Comparison of ENCODE assay signal across 10 cellular contexts in the genomic region with DNA sequence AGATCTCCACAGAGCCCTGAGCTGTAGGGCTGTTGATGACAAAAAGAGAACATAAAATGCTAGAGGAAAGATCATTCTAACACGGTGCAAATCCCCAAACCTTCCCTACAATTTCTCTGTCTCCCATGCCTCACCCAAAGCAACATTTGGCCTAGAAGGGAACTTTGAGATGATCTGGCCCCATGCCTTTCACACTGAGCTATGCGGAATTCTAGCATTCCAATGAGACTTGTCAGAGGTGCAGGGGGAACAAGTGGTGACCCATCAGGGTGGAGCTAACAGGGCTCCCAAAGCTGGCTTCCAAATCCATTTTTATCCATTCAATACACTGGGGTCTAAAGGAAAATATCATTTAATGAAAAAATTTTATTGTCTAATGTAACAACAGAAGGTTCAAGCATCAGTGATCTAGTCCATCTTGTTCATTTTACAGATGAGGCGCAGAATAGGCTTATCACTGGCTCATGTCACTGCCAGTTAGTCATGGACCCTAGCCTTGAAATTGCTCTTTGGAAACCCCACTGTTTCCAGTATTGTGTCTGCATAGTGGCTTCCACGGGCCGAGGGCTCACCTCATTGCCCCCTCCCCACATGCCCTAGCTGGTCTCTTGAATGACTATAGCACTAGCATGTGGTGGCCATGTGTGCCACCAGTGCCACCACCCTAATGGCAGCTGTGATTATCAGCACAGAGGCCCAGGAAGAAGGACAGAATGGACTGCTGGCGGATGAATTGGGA.
A peak's percentile ranks its signal among the peaks of the same experiment; 100 is the strongest.
DNase-seq lines count a peak whose midpoint lies in the region; ATAC-seq and TF ChIP-seq lines count a peak whose summit lies in the region.
"Had no signal": no experiment of that assay in that cellular context is flagged by ENCODE, and none has a peak within 500 bp of the region (broad histone marks: within the 10 kb centered on the region; RNA-seq: fewer than 3 reads in every experiment).

No MANE protein-coding gene starts in this region.

- H3K27ac ChIP-seq in SJSA1 (peak overlapping the region; percentile 47), osteoblast (ENCODE audit: low read depth, low read length) (peak overlapping the region; percentile 85)

- H3K9me3 ChIP-seq in SJSA1 (replicated peaks), result no peaks in the 10 kb centered on the region
- H3K9me3 ChIP-seq in osteoblast (ENCODE audit: low read depth, low read length), result no peaks in the 10 kb centered on the region

- ATAC-seq in GM21529 (IDR thresholded peaks at IDR 0.05; ENCODE audit: unreplicated experiment) (no peak), GM21786 (IDR thresholded peaks at IDR 0.05; ENCODE audit: unreplicated experiment) (no peak)
- ATAC-seq: left colon, T-helper 17 cell had no signal

- H4K20me1 ChIP-seq in osteoblast (ENCODE audit: insufficient read depth, low read length), result no peaks in the 10 kb centered on the region

- DNase-seq in Daoy (ENCODE audit: low read depth) (peak; percentile 74), SJSA1 (ENCODE audit: low read depth in 1 of 2, low spot score in 2 of 2) (peak; percentile 62 to 69), fibroblast of villous mesenchyme (ENCODE audit: low read depth) (peak; percentile 40), osteoblast (ENCODE audit: insufficient read length, low spot score, missing footprints) (peak; percentile 49), DMS 273 (lab: John Stamatoyannopoulos, UW; ENCODE audit: unreplicated experiment) (no peak)
- DNase-seq in activated CD8-positive, alpha-beta memory T cell treated with anti-CD3 and anti-CD28 coated beads, Interleukin-2, amount 50 U/mL, for 4 hours, result no peak
- DNase-seq: left colon, T-helper 17 cell had no signal

- H2AFZ ChIP-seq in osteoblast (ENCODE audit: low read length), result peak overlapping the region; percentile 78

- peak overlapping the region; percentile 80 for H3K4me2 ChIP-seq in osteoblast (ENCODE audit: insufficient read depth, low read length)

- no peaks in the 10 kb centered on the region for H3K79me2 ChIP-seq in osteoblast (ENCODE audit: insufficient read depth, low read length)

- no peaks in the 10 kb centered on the region; the same call in 1 of the 2 replicates for H3K27me3 ChIP-seq in SJSA1 (replicated peaks)
- no peaks in the 10 kb centered on the region for H3K27me3 ChIP-seq in osteoblast (ENCODE audit: insufficient read depth, low read length)

- H3K36me3 ChIP-seq in SJSA1, result no peaks in the 10 kb centered on the region
- H3K36me3 ChIP-seq in osteoblast (ENCODE audit: insufficient read depth, low read length), result no peaks in the 10 kb centered on the region

- H3K4me1 ChIP-seq in SJSA1 (replicated peaks) (peaks cover 40% of the 10 kb centered on the region), osteoblast (ENCODE audit: insufficient read depth, low read length) (peaks cover 49% of the 10 kb centered on the region)

- TF ChIP-seq CTCF in fibroblast of villous mesenchyme (IDR thresholded peaks at IDR 0.05; ENCODE audit: insufficient read depth, low read depth, low read length) (no peak), osteoblast (IDR thresholded peaks at IDR 0.05; ENCODE audit: extremely low read depth, low read depth, low read length) (no peak)

- H3K4me3 ChIP-seq in SJSA1 (no peak overlapping the region), fibroblast of villous mesenchyme (ENCODE audit: low read depth, low read length) (no peak overlapping the region), osteoblast (ENCODE audit: insufficient read depth, low read length) (peak overlapping the region; percentile 46)

Comparison
In these comparisons a context has a peak if more than half of its experiments do, and no peak if none do; other contexts are left out.
1. DNase-seq: peak in Daoy (single experiment), SJSA1 (2 of 2), fibroblast of villous mesenchyme (single experiment) and osteoblast (single experiment); none in DMS 273 (single experiment) and activated CD8-positive, alpha-beta memory T cell treated with anti-CD3 and anti-CD28 coated beads, Interleukin-2, amount 50 U/mL, for 4 hours (single experiment).